ENCODE assay signal across 18 cellular contexts in genomic region chr6:35707714-35708407, GRCh38. TPM values are rescaled to one million over a fixed set of nuclear protein-coding genes. Genes with fewer than 3 reads are reported as not detected.
DNase-seq lines count a peak whose midpoint lies in the region; ATAC-seq, FAIRE-seq and TF ChIP-seq lines count a peak whose summit lies in the region.
"Had no signal": no experiment of that assay in that cellular context is flagged by ENCODE, and none has a peak within 500 bp of the region (broad histone marks: within the 10 kb centered on the region; RNA-seq: fewer than 3 reads in every experiment).

No MANE protein-coding gene starts in this region.

- TF ChIP-seq CTCF in endothelial cell (IDR thresholded peaks at IDR 0.05; ENCODE audit: unreplicated experiment) (no peak), sigmoid colon (IDR thresholded peaks at IDR 0.05) (no peak)

- no peak overlapping the region for H3K4me3 ChIP-seq in sigmoid colon
- H3K4me3 ChIP-seq: GM12878, HAP-1 had no signal

- no peak overlapping the region for H3K4me3 Mint-ChIP-seq in endothelial cell (ENCODE audit: unreplicated experiment)
- H3K4me3 Mint-ChIP-seq: B cell; CD4-positive, alpha-beta memory T cell had no signal

- intact Hi-C loops in sigmoid colon (cut with DNase I): no loop called here

- H3K4me1 Mint-ChIP-seq in endothelial cell (ENCODE audit: unreplicated experiment): no peaks in the 10 kb centered on the region
- H3K4me1 Mint-ChIP-seq: B cell had no signal

- TF ChIP-seq POLR2A in sigmoid colon (IDR thresholded peaks at IDR 0.05) (no peak), GM12891 (IDR thresholded peaks at IDR 0.05; ENCODE audit: low read depth, low read length) (no peak)

- no peak overlapping the region for H3K27ac ChIP-seq in sigmoid colon
- H3K27ac ChIP-seq: C4-2B had no signal

- peak overlapping the region; percentile 38 for H3K27ac Mint-ChIP-seq in endothelial cell (ENCODE audit: unreplicated experiment)
- H3K27ac Mint-ChIP-seq: B cell had no signal

- no peaks in the 10 kb centered on the region for H3K4me1 ChIP-seq in sigmoid colon
- H3K4me1 ChIP-seq: HAP-1 had no signal

- H3K27me3 Mint-ChIP-seq in endothelial cell (ENCODE audit: unreplicated experiment): peaks cover 2% of the 10 kb centered on the region
- H3K27me3 Mint-ChIP-seq: B cell; CD4-positive, alpha-beta memory T cell had no signal

- no peaks in the 10 kb centered on the region for H3K36me3 ChIP-seq in sigmoid colon
- H3K36me3 ChIP-seq: HAP-1 had no signal

- peak; percentile 4 for DNase-seq in activated CD8-positive, alpha-beta memory T cell treated with anti-CD3 and anti-CD28 coated beads for 24 hours
- no peak for DNase-seq in activated CD8-positive, alpha-beta memory T cell treated with anti-CD3 and anti-CD28 coated beads, Interleukin-2, amount 50 U/mL, for 4 hours
- peak; percentile 45 for DNase-seq in NCI-H226
- DNase-seq in endothelial cell (ENCODE audit: low spot score): no peak
- DNase-seq in sigmoid colon: peak; percentile 4
- DNase-seq in iPS-NIHi7 (ENCODE audit: extremely low spot score): no peak
- no peak for DNase-seq in GM12891 (ENCODE audit: insufficient read length, low spot score)
- DNase-seq: ACHN; CD4-positive, alpha-beta memory T cell; DMS79 had no signal

- H3K9me3 ChIP-seq in sigmoid colon: peaks cover 0 to 3% (median 0%) of the 10 kb centered on the region in 4 donors

- no peaks in the 10 kb centered on the region for H3K27me3 ChIP-seq in sigmoid colon

- no peak for ATAC-seq in HG02840 (IDR thresholded peaks at IDR 0.05; ENCODE audit: low FRiP score, unreplicated experiment)
- ATAC-seq: GM12878 had no signal

- WGBS in sigmoid colon, 2 donors: 78 to 85% methylated on average over 4 of the region's 4 CpGs

- TF ChIP-seq EP300 in sigmoid colon (IDR thresholded peaks at IDR 0.05): no peak

- H3K36me3 Mint-ChIP-seq in endothelial cell (ENCODE audit: low read depth, unreplicated experiment): no peaks in the 10 kb centered on the region
- H3K36me3 Mint-ChIP-seq: CD4-positive, alpha-beta memory T cell had no signal

- no peaks in the 10 kb centered on the region for H3K9me3 Mint-ChIP-seq in endothelial cell (ENCODE audit: unreplicated experiment)

- no peak for FAIRE-seq in GM12891 (lab: Jason Lieb, UNC)
- FAIRE-seq: GM12878, H1, HTR-8/SVneo had no signal

TF ChIP-seq in GM12891, 5 proteins besides CTCF, POLR2A, EP300 and RAD21:
- no peak for TF ChIP-seq TAF1 (IDR thresholded peaks at IDR 0.05; ENCODE audit: low read depth, low read length)
- no peak for TF ChIP-seq PAX5 (IDR thresholded peaks at IDR 0.05; ENCODE audit: insufficient read depth, low read length, severe bottlenecking)
- TF ChIP-seq POU2F2 (IDR thresholded peaks at IDR 0.05; ENCODE audit: low read depth, low read length): no peak
- no peak for TF ChIP-seq SPI1 (IDR thresholded peaks at IDR 0.05; ENCODE audit: low read depth, low read length)
- TF ChIP-seq POLR2AphosphoS5 (IDR thresholded peaks at IDR 0.05; ENCODE audit: low read depth, low read length): no peak

RNA-seq across cellular contexts. Expression of gene FKBP5, which starts 19.1 kb away (rescaled TPM):
- total RNA-seq in endothelial cell (ENCODE audit: unreplicated experiment) (7.2 TPM), sigmoid colon (100 to 1,000 TPM; 200 to 326 (median 258) TPM)
- polyA plus RNA-seq in sigmoid colon: 100 to 1,000 TPM in 1 of 3 donors, 10 to 100 TPM in 2; 52.9 to 165 (median 93.9) TPM
- 36.6 TPM for polyA plus RNA-seq in GM12891 (2012; ENCODE audit: low read depth, missing spikeins)

RNA-seq across cellular contexts. Expression of gene ARMC12, which starts 29.0 kb away (rescaled TPM):
- 0.69 TPM for total RNA-seq in endothelial cell (ENCODE audit: unreplicated experiment)
- 1 to 10 TPM in 2 of 4 donors, under 1 TPM in 1, not detected in 1; 0.49 to 5.0 (median 1.1) TPM for total RNA-seq in sigmoid colon
- under 1 TPM in 1 of 3 donors, not detected in 2; 0.66 TPM for polyA plus RNA-seq in sigmoid colon
- 0.83 TPM for polyA plus RNA-seq in GM12891 (2012; ENCODE audit: low read depth, missing spikeins)
- total RNA-seq: G401 had no signal

Comparison
In these comparisons a context has a peak if more than half of its experiments do, and no peak if none do; other contexts are left out.
1. DNase-seq: peak in activated CD8-positive, alpha-beta memory T cell treated with anti-CD3 and anti-CD28 coated beads for 24 hours (single experiment), NCI-H226 (single experiment) and sigmoid colon (single experiment); none in activated CD8-positive, alpha-beta memory T cell treated with anti-CD3 and anti-CD28 coated beads, Interleukin-2, amount 50 U/mL, for 4 hours (single experiment), endothelial cell (single experiment), iPS-NIHi7 (single experiment) and GM12891 (single experiment).
2. RNA of gene FKBP5, which starts 19.1 kb away (total RNA-seq): 200 to 326 TPM in sigmoid colon; 7.2 TPM in endothelial cell (single experiment); every median in the first group is over 10 times any median in the second.